ENCODE assay signal across 1 cellular context in genomic region chr17:57408064-57408811, GRCh38.
TF ChIP-seq lines count a peak whose summit lies in the region.

No MANE protein-coding gene starts in this region.

TF ChIP-seq in HepG2, 621 proteins besides CTCF, POLR2A, EP300 and RAD21 (continues in another document):
- TF ChIP-seq ARID4A (CRISPR knock-in tag; IDR thresholded peaks at IDR 0.05; ENCODE audit: borderline replicate concordance) = no peak
- TF ChIP-seq ZBTB33 (CRISPR knock-in tag; IDR thresholded peaks at IDR 0.05) = peak; percentile 53; the same call in 1 of the 2 replicates
- peak; percentile 72; the same call in 1 of the 2 replicates for TF ChIP-seq ZBTB7B (CRISPR knock-in tag; IDR thresholded peaks at IDR 0.05)
- TF ChIP-seq ZNF572 (CRISPR knock-in tag; IDR thresholded peaks at IDR 0.05) = no peak
- peak; percentile 36; the same call in 1 of the 2 replicates for TF ChIP-seq SAP130 (CRISPR knock-in tag; IDR thresholded peaks at IDR 0.05; ENCODE audit: low read depth)
- TF ChIP-seq RFX3 (CRISPR knock-in tag; IDR thresholded peaks at IDR 0.05) = 0 out of 2 replicates have a peak, but pooled peaks have one; percentile 8
- no peak for TF ChIP-seq PRDM15 (CRISPR knock-in tag; IDR thresholded peaks at IDR 0.05)
- TF ChIP-seq CC2D1A (CRISPR knock-in tag; IDR thresholded peaks at IDR 0.05) = 0 out of 2 replicates have a peak, but pooled peaks have one; percentile 81
- peak; percentile 86 for TF ChIP-seq GATAD2A (CRISPR knock-in tag; IDR thresholded peaks at IDR 0.05)
- 0 out of 2 replicates have a peak, but pooled peaks have one; percentile 48 for TF ChIP-seq ZKSCAN8 (CRISPR knock-in tag; IDR thresholded peaks at IDR 0.05; ENCODE audit: borderline replicate concordance)
- TF ChIP-seq RXRB (CRISPR knock-in tag; IDR thresholded peaks at IDR 0.05; ENCODE audit: borderline replicate concordance) = no peak
- no peak for TF ChIP-seq ZNF17 (CRISPR knock-in tag; IDR thresholded peaks at IDR 0.05)
- TF ChIP-seq TCF7 (IDR thresholded peaks at IDR 0.05; ENCODE audit: low read depth) = peak; percentile 22; the same call in 1 of the 2 replicates
- no peak; the same call in 1 of the 2 replicates for TF ChIP-seq HDAC1 (CRISPR knock-in tag; IDR thresholded peaks at IDR 0.05)
- 0 out of 2 replicates have a peak, but pooled peaks have one; percentile 35 for TF ChIP-seq ARID2 (CRISPR knock-in tag; IDR thresholded peaks at IDR 0.05; ENCODE audit: borderline replicate concordance)
- 0 out of 4 replicates have a peak, but pooled peaks of 1 of the 2 experiments have one; percentile 11 for TF ChIP-seq NR2F1 (CRISPR knock-in tag; IDR thresholded peaks at IDR 0.05)
- 0 out of 2 replicates have a peak, but pooled peaks have one; percentile 25 for TF ChIP-seq KDM5B (CRISPR knock-in tag; IDR thresholded peaks at IDR 0.05; ENCODE audit: borderline replicate concordance)
- TF ChIP-seq STAG1 (CRISPR knock-in tag; IDR thresholded peaks at IDR 0.05) = 0 out of 2 replicates have a peak, but pooled peaks have one; percentile 19
- TF ChIP-seq ZFP1 (CRISPR knock-in tag; IDR thresholded peaks at IDR 0.05) = peak; percentile 31; the same call in 1 of the 2 replicates
- TF ChIP-seq HDAC6 (IDR thresholded peaks at IDR 0.05; ENCODE audit: low read depth, low read length) = 0 out of 2 replicates have a peak, but pooled peaks have one; percentile 45
- TF ChIP-seq ZNF205 (CRISPR knock-in tag; IDR thresholded peaks at IDR 0.05) = peak; percentile 95
- TF ChIP-seq PAF1 (CRISPR knock-in tag; IDR thresholded peaks at IDR 0.05) = no peak
- TF ChIP-seq SALL1 (CRISPR knock-in tag; IDR thresholded peaks at IDR 0.05) = peak; percentile 35
- TF ChIP-seq SATB2 (CRISPR knock-in tag; IDR thresholded peaks at IDR 0.05) = 0 out of 2 replicates have a peak, but pooled peaks have one; percentile 6
- 0 out of 2 replicates have a peak, but pooled peaks have one; percentile 34 for TF ChIP-seq HNF1A (IDR thresholded peaks at IDR 0.05; ENCODE audit: low read depth)
- TF ChIP-seq HNF1A (CRISPR knock-in tag; IDR thresholded peaks at IDR 0.05; ENCODE audit: borderline replicate concordance) = no peak
- TF ChIP-seq ZNF512 (CRISPR knock-in tag; IDR thresholded peaks at IDR 0.05) = no peak
- peak; percentile 55; the same call in 1 of the 2 replicates for TF ChIP-seq CREM (IDR thresholded peaks at IDR 0.05)
- TF ChIP-seq CREM (CRISPR knock-in tag; IDR thresholded peaks at IDR 0.05) = no peak
- peak; percentile 51; the same call in 1 of the 2 replicates for TF ChIP-seq ZNF281 (CRISPR knock-in tag; IDR thresholded peaks at IDR 0.05; ENCODE audit: borderline replicate concordance)
- TF ChIP-seq TIGD3 (CRISPR knock-in tag; IDR thresholded peaks at IDR 0.05; ENCODE audit: borderline replicate concordance) = 0 out of 2 replicates have a peak, but pooled peaks have one; percentile 36
- TF ChIP-seq ONECUT2 (CRISPR knock-in tag; IDR thresholded peaks at IDR 0.05) = no peak
- no peak for TF ChIP-seq HOXA5 (CRISPR knock-in tag; IDR thresholded peaks at IDR 0.05)
- peak; percentile 32; the same call in 1 of the 2 replicates for TF ChIP-seq ZBTB38 (CRISPR knock-in tag; IDR thresholded peaks at IDR 0.05)
- TF ChIP-seq ZNF331 (CRISPR knock-in tag; IDR thresholded peaks at IDR 0.05) = peak; percentile 60
- TF ChIP-seq KLF16 (CRISPR knock-in tag; IDR thresholded peaks at IDR 0.05) = peak in 1 of 2 experiments; percentile 29; a peak in 2 of 4 replicates
- no peak for TF ChIP-seq RARG (CRISPR knock-in tag; IDR thresholded peaks at IDR 0.05; ENCODE audit: low read depth)
- TF ChIP-seq SOX5 (CRISPR knock-in tag; IDR thresholded peaks at IDR 0.05; ENCODE audit: borderline replicate concordance) = peak; percentile 70; the same call in 1 of the 2 replicates
- 0 out of 2 replicates have a peak, but pooled peaks have one; percentile 41 for TF ChIP-seq ZNF564 (CRISPR knock-in tag; IDR thresholded peaks at IDR 0.05)
- TF ChIP-seq NCOA2 (CRISPR knock-in tag; IDR thresholded peaks at IDR 0.05) = peak; percentile 28; the same call in 1 of the 2 replicates
- no peak for TF ChIP-seq NBN (conservative IDR thresholded peaks at IDR 0.05)
